In genomic region chr1:86537928-86538695, GRCh38 we compare ENCODE assay signal across 21 cellular contexts. TPM values are rescaled to one million over a fixed set of nuclear protein-coding genes. Genes with fewer than 3 reads are reported as not detected.
A peak's percentile ranks its signal among the peaks of the same experiment; 100 is the strongest.
DNase-seq lines count a peak whose midpoint lies in the region; ATAC-seq, FAIRE-seq and TF ChIP-seq lines count a peak whose summit lies in the region.
"Had no signal": no experiment of that assay in that cellular context is flagged by ENCODE, and none has a peak within 500 bp of the region (broad histone marks: within the 10 kb centered on the region; RNA-seq: fewer than 3 reads in every experiment).

No MANE protein-coding gene starts in this region.

- no peaks in the 10 kb centered on the region for H3K27me3 Mint-ChIP-seq in astrocyte (ENCODE audit: low read depth, unreplicated experiment)
- H3K27me3 Mint-ChIP-seq in naive thymus-derived CD4-positive, alpha-beta T cell = peaks cover 10 to 41% (median 30%) of the 10 kb centered on the region in 5 donors

- 29 to 40% (median 37%) methylated on average over 4 of the region's 4 CpGs for whole genome bisulfite sequencing in small intestine, 3 donors

- peaks cover 5% of the 10 kb centered on the region for H3K4me1 Mint-ChIP-seq in astrocyte (ENCODE audit: low read depth, unreplicated experiment)
- no peaks in the 10 kb centered on the region for H3K4me1 Mint-ChIP-seq in naive thymus-derived CD4-positive, alpha-beta T cell
- H3K4me1 Mint-ChIP-seq: CD4-positive, CD25-positive, alpha-beta regulatory T cell had no signal

- CTCF ChIA-PET in naive thymus-derived CD4-positive, alpha-beta T cell (lab: Charles Lee) = no interaction called here

- no peak for ATAC-seq in naive thymus-derived CD4-positive, alpha-beta T cell
- no peak for ATAC-seq in omental fat pad (ENCODE audit: low FRiP score)
- ATAC-seq: HepG2 had no signal

- H3K27ac Mint-ChIP-seq in astrocyte (ENCODE audit: unreplicated experiment) = no peak overlapping the region
- no peak overlapping the region for H3K27ac Mint-ChIP-seq in naive thymus-derived CD4-positive, alpha-beta T cell
- H3K27ac Mint-ChIP-seq: CD4-positive, CD25-positive, alpha-beta regulatory T cell had no signal

- H3K79me2 ChIP-seq in astrocyte (ENCODE audit: insufficient read depth, low read length) = no peaks in the 10 kb centered on the region

- DNase-seq in EL (peak; percentile 44), astrocyte (ENCODE audit: low read depth) (peak; percentile 16), fibroblast of villous mesenchyme (ENCODE audit: low read depth) (peak; percentile 13), small intestine (peak; percentile 86), omental fat pad (ENCODE audit: low spot score) (no peak)
- DNase-seq in naive thymus-derived CD4-positive, alpha-beta T cell = no peak
- no peak for DNase-seq in NK-92 treated with Interleukin-12 subunit alpha and Interleukin-12 subunit beta, amount 100 ng/mL, for 24 hours (lab: John Stamatoyannopoulos, UW)
- DNase-seq: BE2C; CD4-positive, CD25-positive, alpha-beta regulatory T cell; COR-L47; KG1; MV-4-11; NCI-H2107; NCI-H510A; NCI-H748 treated with DMSO at 0.1 percent for 48 hours; SIG-M5 had no signal

- no peaks in the 10 kb centered on the region for H3K36me3 Mint-ChIP-seq in astrocyte (ENCODE audit: low read depth, unreplicated experiment)
- no peaks in the 10 kb centered on the region for H3K36me3 Mint-ChIP-seq in naive thymus-derived CD4-positive, alpha-beta T cell
- H3K36me3 Mint-ChIP-seq: CD4-positive, CD25-positive, alpha-beta regulatory T cell had no signal

- H3K4me3 ChIP-seq in astrocyte (ENCODE audit: insufficient read depth, low read depth, low read length) = no peak overlapping the region
- H3K4me3 ChIP-seq in fibroblast of villous mesenchyme (ENCODE audit: low read depth, low read length) = no peak overlapping the region
- no peak overlapping the region for H3K4me3 ChIP-seq in small intestine (ENCODE audit: low read depth in 1 of 2, low read length in 2 of 2)
- no peak overlapping the region for H3K4me3 ChIP-seq in naive thymus-derived CD4-positive, alpha-beta T cell (ENCODE audit: low read length)

- H3K4me1 ChIP-seq in astrocyte (ENCODE audit: insufficient read depth, low read length) (no peaks in the 10 kb centered on the region), small intestine (ENCODE audit: control insufficient read depth in 2 of 2, insufficient read depth in 1 of 2, low read depth in 1 of 2, low read length in 1 of 2) (peaks cover 3 to 6% of the 10 kb centered on the region in 2 donors)
- no peaks in the 10 kb centered on the region for H3K4me1 ChIP-seq in naive thymus-derived CD4-positive, alpha-beta T cell (ENCODE audit: control insufficient read depth in 2 of 2, insufficient read depth in 2 of 2, low read length in 2 of 2)
- H3K4me1 ChIP-seq: BE2C had no signal

- H3K27me3 ChIP-seq in astrocyte (ENCODE audit: insufficient read depth, low read length) (no peaks in the 10 kb centered on the region), small intestine (ENCODE audit: control insufficient read depth in 2 of 2, insufficient read depth in 2 of 2, low read length in 2 of 2) (no peaks in the 10 kb centered on the region)
- peaks cover 0 to 5% of the 10 kb centered on the region in 2 donors for H3K27me3 ChIP-seq in naive thymus-derived CD4-positive, alpha-beta T cell (ENCODE audit: control insufficient read depth in 2 of 2, insufficient read depth in 2 of 2, low read length in 2 of 2)
- H3K27me3 ChIP-seq: BE2C had no signal

- H2AFZ ChIP-seq in astrocyte (ENCODE audit: low read depth, low read length) = no peak overlapping the region

- no peak overlapping the region for H3K9ac ChIP-seq in astrocyte (ENCODE audit: low read length)

- H3K27ac ChIP-seq in astrocyte (ENCODE audit: low read depth, low read length) (no peak overlapping the region), small intestine (ENCODE audit: low read depth in 1 of 2, low read length in 1 of 2) (no peak overlapping the region)
- H3K27ac ChIP-seq in naive thymus-derived CD4-positive, alpha-beta T cell (ENCODE audit: low read depth, low read length) = no peak overlapping the region
- H3K27ac ChIP-seq: RWPE1 had no signal

- POLR2A ChIA-PET in naive thymus-derived CD4-positive, alpha-beta T cell (lab: Charles Lee) = no interaction called here

- H3K9me3 ChIP-seq in astrocyte (ENCODE audit: insufficient read depth, low read depth, low read length) (no peaks in the 10 kb centered on the region), small intestine (ENCODE audit: control insufficient read depth, low read depth) (no peaks in the 10 kb centered on the region)
- no peaks in the 10 kb centered on the region for H3K9me3 ChIP-seq in naive thymus-derived CD4-positive, alpha-beta T cell (ENCODE audit: control insufficient read depth in 2 of 3, low read length in 3 of 3)
- H3K9me3 ChIP-seq: BE2C had no signal

- H3K9me3 Mint-ChIP-seq in astrocyte (ENCODE audit: unreplicated experiment) = no peaks in the 10 kb centered on the region
- peaks cover 0 to 3% (median 0%) of the 10 kb centered on the region in 11 donors for H3K9me3 Mint-ChIP-seq in naive thymus-derived CD4-positive, alpha-beta T cell
- H3K9me3 Mint-ChIP-seq: CD4-positive, CD25-positive, alpha-beta regulatory T cell had no signal

- no peaks in the 10 kb centered on the region for H3K36me3 ChIP-seq in astrocyte (ENCODE audit: insufficient read depth, low read length)
- H3K36me3 ChIP-seq in small intestine (ENCODE audit: control insufficient read depth in 2 of 2, insufficient read depth in 2 of 2, low read length in 2 of 2) = no peaks in the 10 kb centered on the region
- no peaks in the 10 kb centered on the region for H3K36me3 ChIP-seq in naive thymus-derived CD4-positive, alpha-beta T cell (ENCODE audit: control insufficient read depth in 2 of 3, insufficient read depth in 3 of 3, low read length in 3 of 3)
- H3K36me3 ChIP-seq: BE2C had no signal

- intact Hi-C loops in naive thymus-derived CD4-positive, alpha-beta T cell (cut with micrococcal nuclease) = no loop called here

- FAIRE-seq in astrocyte (lab: Jason Lieb, UNC) = no peak
- peak; percentile 61 for FAIRE-seq in small intestine (lab: Jason Lieb, UNC)
- FAIRE-seq: GM12891, H1, HepG2 had no signal

- TF ChIP-seq CTCF in astrocyte (IDR thresholded peaks at IDR 0.05; ENCODE audit: insufficient read depth, low read depth, low read length) = no peak
- no peak for TF ChIP-seq CTCF in fibroblast of villous mesenchyme (IDR thresholded peaks at IDR 0.05; ENCODE audit: insufficient read depth, low read depth, low read length)
- TF ChIP-seq CTCF in omental fat pad (IDR thresholded peaks at IDR 0.05) = no peak

- H3K4me2 ChIP-seq in astrocyte (ENCODE audit: low read length) = no peak overlapping the region

- H3K4me3 Mint-ChIP-seq in astrocyte (ENCODE audit: unreplicated experiment) = no peak overlapping the region
- no peak overlapping the region for H3K4me3 Mint-ChIP-seq in naive thymus-derived CD4-positive, alpha-beta T cell
- H3K4me3 Mint-ChIP-seq: CD4-positive, CD25-positive, alpha-beta regulatory T cell had no signal

- H4K20me1 ChIP-seq in astrocyte (ENCODE audit: insufficient read depth, low read length) = no peaks in the 10 kb centered on the region

RNA-seq across cellular contexts. Expression of gene CLCA4, which starts 8.8 kb away (rescaled TPM):
- total RNA-seq in astrocyte (not detected in 2 replicates), fibroblast of villous mesenchyme (not detected in 2 replicates), omental fat pad (not detected)
- 1 to 10 TPM in 1 of 3 donors, under 1 TPM in 1, not detected in 1; 0.27 to 1.2 TPM for polyA plus RNA-seq in small intestine
- total RNA-seq in naive thymus-derived CD4-positive, alpha-beta T cell = not detected
- polyA plus RNA-seq in naive thymus-derived CD4-positive, alpha-beta T cell = not detected
- total RNA-seq: A172; CD4-positive, CD25-positive, alpha-beta regulatory T cell; H1; HepG2 had no signal
- polyA plus RNA-seq: CD4-positive, CD25-positive, alpha-beta regulatory T cell; H1; HepG2 had no signal

Comparison
In these comparisons a context has a peak if more than half of its experiments do, and no peak if none do; other contexts are left out.
1. DNase-seq: peak in EL (single experiment), astrocyte (single experiment), fibroblast of villous mesenchyme (single experiment) and small intestine (single experiment); none in naive thymus-derived CD4-positive, alpha-beta T cell (0 of 9), NK-92 treated with Interleukin-12 subunit alpha and Interleukin-12 subunit beta, amount 100 ng/mL, for 24 hours (single experiment) and omental fat pad (single experiment).